In the genomic region with DNA sequence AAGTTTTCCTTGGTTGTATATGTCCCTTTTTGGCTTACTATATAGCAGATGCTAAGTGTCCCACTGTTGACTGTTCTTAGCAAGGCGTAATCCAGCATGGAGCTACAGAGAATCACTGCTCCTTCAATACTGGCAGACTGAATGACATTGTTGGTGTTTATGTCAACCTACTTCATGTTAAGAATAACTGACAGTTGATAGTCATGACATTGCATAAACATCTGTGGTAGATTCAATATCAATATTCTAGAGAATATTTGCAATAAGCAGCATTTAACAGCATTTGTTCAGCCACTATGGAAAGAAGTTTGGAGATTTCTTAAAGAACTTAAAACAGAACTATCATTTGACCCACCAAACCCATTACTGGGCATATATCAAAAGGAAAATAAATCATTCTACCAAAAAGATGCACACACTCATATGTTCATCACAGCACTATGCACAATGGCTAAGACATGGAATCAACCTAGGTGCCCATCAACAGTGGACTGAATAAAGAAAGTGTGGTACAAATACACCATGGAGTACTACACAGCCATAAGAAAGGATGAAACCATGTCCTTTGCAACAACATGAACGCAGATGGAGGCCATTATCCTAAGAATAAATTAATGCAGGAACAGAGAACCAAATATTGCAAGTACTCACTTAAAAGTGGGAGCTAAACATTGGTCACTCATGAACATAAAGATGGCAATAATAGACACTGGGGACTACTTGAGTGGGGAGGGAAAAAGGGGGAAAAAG, we compare ENCODE assay signal across 8 cellular contexts.
"Had no signal": no experiment of that assay in that cellular context is flagged by ENCODE, and none has a peak within 500 bp of the region (broad histone marks: within the 10 kb centered on the region; RNA-seq: fewer than 3 reads in every experiment).

No MANE protein-coding gene starts in this region.

- H3K27me3 Mint-ChIP-seq: IgD-negative memory B cell had no signal

- ATAC-seq: HepG2 had no signal

- DNase-seq: IMR-90, KBM-7, KG1 had no signal

- H3K27ac Mint-ChIP-seq: IgD-negative memory B cell had no signal

- H3K4me2 ChIP-seq: KMS-11 had no signal

- FAIRE-seq: HepG2, HTR-8/SVneo had no signal

- H3K9ac ChIP-seq: KMS-11 had no signal

- H3K27ac ChIP-seq: HL-60, KMS-11 had no signal
